In the genomic region with DNA sequence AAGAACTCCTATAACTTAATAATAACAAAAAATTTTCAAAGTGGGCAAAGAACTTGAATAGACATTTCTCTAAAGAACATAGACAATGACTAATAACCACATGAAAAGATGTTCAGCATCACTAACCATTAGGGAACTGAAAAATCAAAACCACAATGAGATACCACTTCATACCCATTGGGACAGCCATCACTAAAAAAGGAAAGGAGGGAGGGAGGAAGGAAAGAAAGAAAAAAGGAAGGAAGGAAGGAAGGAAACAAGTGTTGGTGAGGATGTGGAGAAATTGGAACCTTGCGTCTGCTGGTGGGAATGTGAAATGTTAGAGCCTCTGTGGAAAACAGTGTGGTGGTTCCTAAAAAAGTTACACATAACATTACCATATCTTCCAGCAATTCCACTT, we compare ENCODE assay signal across 24 cellular contexts. TPM values are rescaled to one million over a fixed set of nuclear protein-coding genes. Genes with fewer than 3 reads are reported as not detected.
DNase-seq lines count a peak whose midpoint lies in the region; ATAC-seq lines count a peak whose summit lies in the region.
"Had no signal": no experiment of that assay in that cellular context is flagged by ENCODE, and none has a peak within 500 bp of the region (broad histone marks: within the 10 kb centered on the region; RNA-seq: fewer than 3 reads in every experiment).

No MANE protein-coding gene starts in this region.

- no peak overlapping the region for H4K8ac ChIP-seq in mesenchymal stem cell (ENCODE audit: low read length)

- WGBS in mesenchymal stem cell = no CpG with 5 or more reads among the region's 1 CpG

- no peaks in the 10 kb centered on the region for H3K27me3 ChIP-seq in mesenchymal stem cell (ENCODE audit: control insufficient read depth in 1 of 2, insufficient read depth in 1 of 2, low read length in 2 of 2)
- H3K27me3 ChIP-seq: foreskin keratinocyte, Peyer's patch had no signal

- H3K9me3 ChIP-seq in mesenchymal stem cell (ENCODE audit: control insufficient read depth, low read length) = peaks cover 5% of the 10 kb centered on the region
- H3K9me3 ChIP-seq: A549, Peyer's patch had no signal

- no peak for ATAC-seq in activated naive CD4-positive, alpha-beta T cell treated with anti-CD3 and anti-CD28 coated beads, Interleukin-2, amount 50 U/mL, for 72 hours
- peak; percentile 77 for ATAC-seq in HG02759 (IDR thresholded peaks at IDR 0.05; ENCODE audit: unreplicated experiment)
- no peak for ATAC-seq in stimulated activated effector memory CD8-positive, alpha-beta T cell treated with anti-CD3 and anti-CD28 coated beads, Interleukin-12 subunit alpha, Interleukin-12 subunit beta, amount 100 ng/mL, for 72 hours
- ATAC-seq: A549; activated CD8-positive, alpha-beta memory T cell treated with anti-CD3 and anti-CD28 coated beads, Interleukin-2, amount 10 ng/mL, durations not matched to agents 7 days and 5 days; CD8-positive, alpha-beta T cell; foreskin keratinocyte had no signal

- CTCF ChIA-PET in activated naive CD4-positive, alpha-beta T cell treated with anti-CD3 and anti-CD28 coated beads, Interleukin-2, amount 10 ng/mL, durations not matched to agents 7 days and 5 days (lab: Charles Lee) = no interaction called here
- CTCF ChIA-PET in activated CD4-positive, alpha-beta T cell treated with anti-CD3 and anti-CD28 coated beads, Interleukin-2, amount 10 ng/mL, durations not matched to agents 7 days and 5 days (lab: Charles Lee) = no interaction called here

- no peaks in the 10 kb centered on the region for H3K36me3 Mint-ChIP-seq in activated naive CD4-positive, alpha-beta T cell treated with anti-CD3 and anti-CD28 coated beads, Interleukin-2, amount 10 ng/mL, durations not matched to agents 7 days and 5 days
- H3K36me3 Mint-ChIP-seq in activated naive CD4-positive, alpha-beta T cell treated with anti-CD3 and anti-CD28 coated beads, Interleukin-2, amount 50 U/mL, for 72 hours = no peaks in the 10 kb centered on the region
- no peaks in the 10 kb centered on the region for H3K36me3 Mint-ChIP-seq in stimulated activated effector memory CD8-positive, alpha-beta T cell treated with anti-CD3 and anti-CD28 coated beads, Interleukin-12 subunit alpha, Interleukin-12 subunit beta, amount 100 ng/mL, for 72 hours
- H3K36me3 Mint-ChIP-seq in activated CD4-positive, alpha-beta T cell treated with anti-CD3 and anti-CD28 coated beads, Interleukin-2, amount 10 ng/mL, durations not matched to agents 7 days and 5 days (ENCODE audit: low read depth) = no peaks in the 10 kb centered on the region
- H3K36me3 Mint-ChIP-seq: activated CD8-positive, alpha-beta memory T cell treated with anti-CD3 and anti-CD28 coated beads, Interleukin-2, amount 10 ng/mL, durations not matched to agents 7 days and 5 days; CD8-positive, alpha-beta T cell had no signal

- H3K27ac Mint-ChIP-seq in activated naive CD4-positive, alpha-beta T cell treated with anti-CD3 and anti-CD28 coated beads, Interleukin-2, amount 10 ng/mL, durations not matched to agents 7 days and 5 days = peak overlapping the region; percentile 20
- H3K27ac Mint-ChIP-seq in activated naive CD4-positive, alpha-beta T cell treated with anti-CD3 and anti-CD28 coated beads, Interleukin-2, amount 50 U/mL, for 72 hours = no peak overlapping the region
- H3K27ac Mint-ChIP-seq in stimulated activated effector memory CD8-positive, alpha-beta T cell treated with anti-CD3 and anti-CD28 coated beads, Interleukin-12 subunit alpha, Interleukin-12 subunit beta, amount 100 ng/mL, for 72 hours = no peak overlapping the region
- H3K27ac Mint-ChIP-seq in activated CD4-positive, alpha-beta T cell treated with anti-CD3 and anti-CD28 coated beads, Interleukin-2, amount 10 ng/mL, durations not matched to agents 7 days and 5 days = no peak overlapping the region
- H3K27ac Mint-ChIP-seq: activated CD8-positive, alpha-beta memory T cell treated with anti-CD3 and anti-CD28 coated beads, Interleukin-2, amount 10 ng/mL, durations not matched to agents 7 days and 5 days; CD8-positive, alpha-beta T cell had no signal

- H4K91ac ChIP-seq in mesenchymal stem cell (ENCODE audit: low read length) = no peak overlapping the region

- no peak overlapping the region for H3K4me2 ChIP-seq in mesenchymal stem cell (ENCODE audit: low read length, poor library complexity, severe bottlenecking)
- H3K4me2 ChIP-seq: A549 had no signal

- H2AK5ac ChIP-seq in mesenchymal stem cell (ENCODE audit: low read length, severe bottlenecking) = no peak overlapping the region

- H3K9ac ChIP-seq in mesenchymal stem cell (ENCODE audit: low read length) = no peak overlapping the region

- H2BK15ac ChIP-seq in mesenchymal stem cell (ENCODE audit: low read depth, poor library complexity, severe bottlenecking) = no peak overlapping the region

- no peak for DNase-seq in activated naive CD4-positive, alpha-beta T cell treated with anti-CD3 and anti-CD28 coated beads, Interleukin-2, amount 10 ng/mL, durations not matched to agents 7 days and 5 days
- no peak for DNase-seq in activated naive CD4-positive, alpha-beta T cell treated with anti-CD3 and anti-CD28 coated beads, Interleukin-2, amount 50 U/mL, for 72 hours (ENCODE audit: low spot score in 2 of 2)
- DNase-seq in MV-4-11 (lab: John Stamatoyannopoulos, UW) (peak; percentile 86), KBM-7 (no peak), mesenchymal stem cell (no peak)
- DNase-seq in stimulated activated effector memory CD8-positive, alpha-beta T cell treated with anti-CD3 and anti-CD28 coated beads, Interleukin-12 subunit alpha, Interleukin-12 subunit beta, amount 100 ng/mL, for 72 hours (ENCODE audit: low spot score in 2 of 2) = no peak
- DNase-seq in activated CD4-positive, alpha-beta T cell treated with anti-CD3 and anti-CD28 coated beads, Interleukin-2, amount 10 ng/mL, durations not matched to agents 7 days and 5 days = no peak
- DNase-seq: activated CD8-positive, alpha-beta memory T cell treated with anti-CD3 and anti-CD28 coated beads, Interleukin-2, amount 10 ng/mL, durations not matched to agents 7 days and 5 days; activated effector memory CD4-positive, alpha-beta T cell treated with anti-CD3 and anti-CD28 coated beads, Interleukin-2, amount 50 U/mL, for 16 hours; CD8-positive, alpha-beta T cell; foreskin keratinocyte; HCEC 1CT; left ventricle myocardium inferior; NCI-H2029 treated with DMSO at 0.1 percent for 48 hours; NCI-H524 treated with DMSO at 0.1 percent for 48 hours; Peyer's patch; stimulated activated CD4-positive, alpha-beta T cell treated with anti-CD3 and anti-CD28 coated beads, Interleukin-4, amount 100 ng/mL, for 24 hours; SW 1271; WERI-Rb-1 had no signal

- H3K4me1 Mint-ChIP-seq in activated naive CD4-positive, alpha-beta T cell treated with anti-CD3 and anti-CD28 coated beads, Interleukin-2, amount 10 ng/mL, durations not matched to agents 7 days and 5 days = no peaks in the 10 kb centered on the region
- H3K4me1 Mint-ChIP-seq in stimulated activated effector memory CD8-positive, alpha-beta T cell treated with anti-CD3 and anti-CD28 coated beads, Interleukin-12 subunit alpha, Interleukin-12 subunit beta, amount 100 ng/mL, for 72 hours = no peaks in the 10 kb centered on the region
- no peaks in the 10 kb centered on the region for H3K4me1 Mint-ChIP-seq in activated CD4-positive, alpha-beta T cell treated with anti-CD3 and anti-CD28 coated beads, Interleukin-2, amount 10 ng/mL, durations not matched to agents 7 days and 5 days
- H3K4me1 Mint-ChIP-seq: activated CD8-positive, alpha-beta memory T cell treated with anti-CD3 and anti-CD28 coated beads, Interleukin-2, amount 10 ng/mL, durations not matched to agents 7 days and 5 days had no signal

- no peak overlapping the region for H2BK12ac ChIP-seq in mesenchymal stem cell (ENCODE audit: low read length in 2 of 2)

- in situ Hi-C loops in KBM-7 (cut with MboI; ENCODE audit: low pct_unique_long_range_greater_than_20kb, low sequenced_read_pairs) = no loop called here

- H3K14ac ChIP-seq in mesenchymal stem cell (ENCODE audit: low read length in 2 of 2) = no peak overlapping the region

- H3K4me1 ChIP-seq in mesenchymal stem cell (ENCODE audit: control insufficient read depth, insufficient read depth, low read depth, low read length) = no peaks in the 10 kb centered on the region
- H3K4me1 ChIP-seq: A549, foreskin keratinocyte, left ventricle myocardium inferior, Peyer's patch had no signal

- H3K4me3 ChIP-seq in mesenchymal stem cell (ENCODE audit: insufficient read depth in 1 of 2, low read depth in 1 of 2, low read length in 2 of 2) = no peak overlapping the region
- H3K4me3 ChIP-seq: A549, left ventricle myocardium inferior, Peyer's patch had no signal

- no peaks in the 10 kb centered on the region for H3K9me3 Mint-ChIP-seq in activated naive CD4-positive, alpha-beta T cell treated with anti-CD3 and anti-CD28 coated beads, Interleukin-2, amount 10 ng/mL, durations not matched to agents 7 days and 5 days
- no peaks in the 10 kb centered on the region for H3K9me3 Mint-ChIP-seq in activated naive CD4-positive, alpha-beta T cell treated with anti-CD3 and anti-CD28 coated beads, Interleukin-2, amount 50 U/mL, for 72 hours
- peaks cover 2% of the 10 kb centered on the region for H3K9me3 Mint-ChIP-seq in stimulated activated effector memory CD8-positive, alpha-beta T cell treated with anti-CD3 and anti-CD28 coated beads, Interleukin-12 subunit alpha, Interleukin-12 subunit beta, amount 100 ng/mL, for 72 hours
- H3K9me3 Mint-ChIP-seq in activated CD4-positive, alpha-beta T cell treated with anti-CD3 and anti-CD28 coated beads, Interleukin-2, amount 10 ng/mL, durations not matched to agents 7 days and 5 days = no peaks in the 10 kb centered on the region
- H3K9me3 Mint-ChIP-seq: CD8-positive, alpha-beta T cell had no signal

- H3K36me3 ChIP-seq in mesenchymal stem cell (ENCODE audit: control insufficient read depth in 1 of 2, insufficient read depth in 2 of 2, low read depth in 1 of 2, low read length in 2 of 2) = no peaks in the 10 kb centered on the region
- H3K36me3 ChIP-seq: left ventricle myocardium inferior, Peyer's patch, WERI-Rb-1 had no signal

- no peak overlapping the region for H3K27ac ChIP-seq in mesenchymal stem cell (ENCODE audit: low read length, poor library complexity, severe bottlenecking)
- H3K27ac ChIP-seq: A549, foreskin keratinocyte, left ventricle myocardium inferior, Peyer's patch, WERI-Rb-1 had no signal

- H3K23ac ChIP-seq in mesenchymal stem cell (ENCODE audit: low read length in 2 of 2) = no peak overlapping the region

- no peak overlapping the region for H3K4me3 Mint-ChIP-seq in activated naive CD4-positive, alpha-beta T cell treated with anti-CD3 and anti-CD28 coated beads, Interleukin-2, amount 10 ng/mL, durations not matched to agents 7 days and 5 days
- H3K4me3 Mint-ChIP-seq in stimulated activated effector memory CD8-positive, alpha-beta T cell treated with anti-CD3 and anti-CD28 coated beads, Interleukin-12 subunit alpha, Interleukin-12 subunit beta, amount 100 ng/mL, for 72 hours = no peak overlapping the region
- H3K4me3 Mint-ChIP-seq in activated CD4-positive, alpha-beta T cell treated with anti-CD3 and anti-CD28 coated beads, Interleukin-2, amount 10 ng/mL, durations not matched to agents 7 days and 5 days = no peak overlapping the region
- H3K4me3 Mint-ChIP-seq: activated CD8-positive, alpha-beta memory T cell treated with anti-CD3 and anti-CD28 coated beads, Interleukin-2, amount 10 ng/mL, durations not matched to agents 7 days and 5 days; CD8-positive, alpha-beta T cell had no signal

- POLR2A ChIA-PET in activated CD4-positive, alpha-beta T cell treated with anti-CD3 and anti-CD28 coated beads, Interleukin-2, amount 10 ng/mL, durations not matched to agents 7 days and 5 days (lab: Charles Lee) = no interaction called here

- no peak overlapping the region for H2BK5ac ChIP-seq in mesenchymal stem cell (ENCODE audit: low read depth, low read length, poor library complexity, severe bottlenecking)

- no peaks in the 10 kb centered on the region for H3K79me1 ChIP-seq in mesenchymal stem cell (replicated peaks; ENCODE audit: low read length, poor library complexity, severe bottlenecking)

- no peaks in the 10 kb centered on the region for H3K27me3 Mint-ChIP-seq in activated naive CD4-positive, alpha-beta T cell treated with anti-CD3 and anti-CD28 coated beads, Interleukin-2, amount 10 ng/mL, durations not matched to agents 7 days and 5 days
- peaks cover 9% of the 10 kb centered on the region for H3K27me3 Mint-ChIP-seq in activated CD4-positive, alpha-beta T cell treated with anti-CD3 and anti-CD28 coated beads, Interleukin-2, amount 10 ng/mL, durations not matched to agents 7 days and 5 days

- no peak overlapping the region for H2AFZ ChIP-seq in mesenchymal stem cell (ENCODE audit: low read depth, low read length)

- no peak overlapping the region for H3K4ac ChIP-seq in mesenchymal stem cell (ENCODE audit: low read depth in 1 of 2, low read length in 2 of 2)

- no peak overlapping the region for H2BK120ac ChIP-seq in mesenchymal stem cell (ENCODE audit: low read depth, low read length)

- H3K18ac ChIP-seq in mesenchymal stem cell (ENCODE audit: low read depth in 1 of 2, low read length in 2 of 2) = no peak overlapping the region

RNA-seq across cellular contexts. Expression of a gene that starts 55.8 kb away (rescaled TPM):
- total RNA-seq in activated naive CD4-positive, alpha-beta T cell treated with anti-CD3 and anti-CD28 coated beads, Interleukin-2, amount 50 U/mL, for 72 hours = not detected
- not detected for total RNA-seq in activated CD4-positive, alpha-beta T cell treated with anti-CD3 and anti-CD28 coated beads, Interleukin-2, amount 10 ng/mL, durations not matched to agents 7 days and 5 days
- polyA plus RNA-seq in mesenchymal stem cell (2013, experiment 1 of 2) = not detected
- not detected for polyA plus RNA-seq in mesenchymal stem cell (2013, experiment 2 of 2)
- total RNA-seq: activated CD8-positive, alpha-beta memory T cell treated with anti-CD3 and anti-CD28 coated beads, Interleukin-2, amount 10 ng/mL, durations not matched to agents 7 days and 5 days; CD8-positive, alpha-beta T cell; foreskin keratinocyte; left ventricle myocardium inferior; osteocyte; Peyer's patch; skeletal muscle tissue had no signal
- polyA plus RNA-seq: A549, foreskin keratinocyte, thymus had no signal
